ENCODE assay signal across 25 cellular contexts in the genomic region with DNA sequence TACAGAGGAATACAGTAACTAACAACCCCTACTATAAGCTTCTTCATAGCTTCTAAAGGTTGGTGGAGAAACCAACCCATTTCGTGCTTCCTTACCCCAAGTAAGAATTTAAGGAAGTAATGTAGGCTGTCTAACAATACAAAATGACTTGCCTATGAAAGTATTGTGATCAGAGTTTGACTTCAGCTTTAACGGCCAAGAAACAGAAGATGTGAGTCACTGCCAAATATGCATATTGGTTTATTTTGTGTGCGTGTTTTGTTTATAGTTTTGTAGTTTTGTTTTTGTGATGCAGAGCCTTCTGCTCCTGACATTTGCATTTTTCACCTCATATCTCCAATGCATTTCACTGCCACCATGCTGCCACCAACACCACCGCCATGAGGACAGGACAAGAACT.
"Had no signal": no experiment of that assay in that cellular context is flagged by ENCODE, and none has a peak within 500 bp of the region (broad histone marks: within the 10 kb centered on the region; RNA-seq: fewer than 3 reads in every experiment).

No MANE protein-coding gene starts in this region.

- DNase-seq: activated CD4-positive, alpha-beta memory T cell treated with anti-CD3 and anti-CD28 coated beads, Interleukin-2, amount 10 ng/mL, durations not matched to agents 7 days and 5 days; activated CD4-positive, alpha-beta T cell treated with anti-CD3 and anti-CD28 coated beads for 36 hours; activated CD4-positive, alpha-beta T cell treated with anti-CD3 and anti-CD28 coated beads, Interleukin-2, amount 50 U/mL, for 1 hour; activated gamma-delta T cell; activated naive CD4-positive, alpha-beta T cell treated with anti-CD3 and anti-CD28 coated beads for 36 hours; activated T-cell treated with anti-CD3 and anti-CD28 coated beads for 4 hours; activated T-cell treated with anti-CD3 and anti-CD28 coated beads, Interleukin-2, amount 50 U/mL, for 48 hours; amygdala; MG63; NCI-H1092; NCI-H1417; NCI-H1930; NCI-H2107; NCI-H2171 treated with DMSO at 0.1 percent for 48 hours; NCI-H226; NCI-H526 treated with DMSO at 0.1 percent for 48 hours; NK-92 treated with Interleukin-12 subunit alpha and Interleukin-12 subunit beta, amount 100 ng/mL, for 24 hours; PC-9; SHP77 treated with DMSO at 0.1 percent for 48 hours; T-cell; T-helper 2 cell; T1000; WERI-Rb-1 had no signal

- ATAC-seq: activated CD4-positive, alpha-beta T cell treated with anti-CD3 and anti-CD28 coated beads for 36 hours; activated T-helper 17 cell treated with anti-CD3 and anti-CD28 coated beads, Interleukin-2, amount 50 U/mL, for 72 hours; T-cell had no signal

- FAIRE-seq: astrocyte had no signal
